ENCODE assay signal across 14 cellular contexts in the genomic region with DNA sequence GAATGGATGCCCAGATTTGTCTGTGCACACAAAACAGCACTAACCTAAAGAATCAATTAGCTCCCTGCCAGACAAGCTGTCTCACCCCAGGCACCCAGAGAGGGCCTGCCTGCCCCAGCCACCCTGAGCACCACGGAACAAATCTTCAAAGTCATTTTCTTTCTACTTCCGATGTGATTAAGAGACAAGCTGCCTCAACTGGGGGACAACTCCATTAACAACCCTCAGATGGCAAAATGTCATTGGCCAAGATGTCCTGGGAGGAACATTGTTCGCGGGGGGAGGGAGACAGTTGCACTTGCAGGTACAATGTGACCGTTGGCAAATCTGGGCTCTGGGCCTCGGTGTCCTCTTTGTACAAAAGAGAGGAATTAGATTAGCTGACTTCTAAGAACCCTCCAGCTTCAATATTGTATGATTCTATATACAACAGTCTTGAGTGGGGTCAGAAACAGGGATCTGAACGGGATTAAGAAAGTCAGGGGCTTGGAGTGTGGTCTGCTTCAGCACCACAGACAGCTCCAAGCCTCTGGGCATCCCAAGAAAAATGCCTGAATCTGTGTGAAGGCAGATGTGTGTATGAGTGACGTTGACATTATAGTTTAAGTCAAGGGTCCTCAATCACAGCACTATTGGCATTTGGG. TPM values are rescaled to one million over a fixed set of nuclear protein-coding genes. Genes with fewer than 3 reads are reported as not detected.
DNase-seq lines count a peak whose midpoint lies in the region; ATAC-seq, FAIRE-seq and TF ChIP-seq lines count a peak whose summit lies in the region.
"Had no signal": no experiment of that assay in that cellular context is flagged by ENCODE, and none has a peak within 500 bp of the region (broad histone marks: within the 10 kb centered on the region; RNA-seq: fewer than 3 reads in every experiment).

No MANE protein-coding gene starts in this region.

- CTCF ChIA-PET in HEK293T (lab: Yijun Ruan, JAX), result no interaction called here

- no CpG with 5 or more reads among the region's 8 CpGs for WGBS in iPS DF 6.9 (ENCODE audit: insufficient coverage, insufficient read length)
- WGBS in small intestine, 3 donors, result 46 to 50% (median 46%) methylated on average over 8 of the region's 8 CpGs

- H3K36me3 ChIP-seq in adipocyte (ENCODE audit: control insufficient read depth, insufficient read depth, low read length, severe bottlenecking) (no peaks in the 10 kb centered on the region), iPS DF 6.9 (ENCODE audit: control insufficient read depth, insufficient read depth, low read length) (no peaks in the 10 kb centered on the region), small intestine (ENCODE audit: control insufficient read depth in 2 of 2, insufficient read depth in 2 of 2, low read length in 2 of 2) (no peaks in the 10 kb centered on the region)
- H3K36me3 ChIP-seq: adrenal gland had no signal

- peak; percentile 50 for DNase-seq in ACHN
- DNase-seq in HEK293T (ENCODE audit: extremely low spot score), result peak; percentile 23
- DNase-seq in adipocyte (ENCODE audit: low read depth), result peak; percentile 65
- DNase-seq in iPS DF 6.9 (ENCODE audit: low read depth, low spot score), result peak; percentile 33
- DNase-seq in D721Med (ENCODE audit: insufficient read length, low spot score), result no peak
- DNase-seq in small intestine, result no peak
- DNase-seq: activated CD4-positive, CD25-positive, alpha-beta regulatory T cell treated with anti-CD3 and anti-CD28 coated beads, Interleukin-2, amount 50 U/mL, for 72 hours; adrenal gland; DMS79; naive B cell; NCI-H1436; NCI-H524 treated with DMSO at 0.1 percent for 48 hours had no signal

- H3K9ac ChIP-seq in adipocyte (ENCODE audit: low read length), result no peak overlapping the region

- no peak overlapping the region for H3K27ac ChIP-seq in iPS DF 6.9 (ENCODE audit: low read length)
- no peak overlapping the region for H3K27ac ChIP-seq in small intestine (ENCODE audit: low read depth in 1 of 2, low read length in 1 of 2)
- H3K27ac ChIP-seq: adrenal gland had no signal

- H3K9me3 ChIP-seq in adipocyte (ENCODE audit: control insufficient read depth, low read length) (peaks cover 32% of the 10 kb centered on the region), iPS DF 6.9 (ENCODE audit: control insufficient read depth, insufficient read depth, low read length) (no peaks in the 10 kb centered on the region), small intestine (ENCODE audit: control insufficient read depth, low read depth) (no peaks in the 10 kb centered on the region)
- H3K9me3 ChIP-seq: adrenal gland had no signal

- H3K4me3 ChIP-seq in adipocyte (ENCODE audit: low read length) (no peak overlapping the region), iPS DF 6.9 (ENCODE audit: low read length) (no peak overlapping the region), small intestine (ENCODE audit: low read depth in 1 of 2, low read length in 2 of 2) (no peak overlapping the region)
- H3K4me3 ChIP-seq: adrenal gland had no signal

- TF ChIP-seq CTCF in D721Med (IDR thresholded peaks at IDR 0.05; ENCODE audit: insufficient read depth, missing control alignments), result no peak

- ATAC-seq in HG03039 (IDR thresholded peaks at IDR 0.05; ENCODE audit: unreplicated experiment) (no peak), HG03135 (IDR thresholded peaks at IDR 0.05; ENCODE audit: unreplicated experiment) (no peak)

- POLR2A ChIA-PET in HEK293T (lab: Yijun Ruan, JAX), result no interaction called here

- no peak for FAIRE-seq in D721Med (lab: Jason Lieb, UNC)
- no peak for FAIRE-seq in small intestine (lab: Jason Lieb, UNC)

- in situ Hi-C loops in ACHN (cut with HindIII; ENCODE audit: low pct_ligation_motif_present, low pct_unique_long_range_greater_than_20kb, low sequenced_read_pairs), result no loop called here

- H3K27me3 ChIP-seq in adipocyte (replicated peaks; ENCODE audit: control insufficient read depth, insufficient read depth, low read length) (peaks cover 13% of the 10 kb centered on the region), iPS DF 6.9 (ENCODE audit: control insufficient read depth, insufficient read depth, low read length) (no peaks in the 10 kb centered on the region), small intestine (ENCODE audit: control insufficient read depth in 2 of 2, insufficient read depth in 2 of 2, low read length in 2 of 2) (no peaks in the 10 kb centered on the region)
- H3K27me3 ChIP-seq: adrenal gland had no signal

- H3K4me1 ChIP-seq in adipocyte (ENCODE audit: control insufficient read depth, insufficient read depth, low read length), result no peaks in the 10 kb centered on the region
- H3K4me1 ChIP-seq in iPS DF 6.9 (ENCODE audit: control insufficient read depth, insufficient read depth, low read length), result no peaks in the 10 kb centered on the region
- H3K4me1 ChIP-seq in small intestine (ENCODE audit: control insufficient read depth in 2 of 2, insufficient read depth in 1 of 2, low read depth in 1 of 2, low read length in 1 of 2), result no peaks in the 10 kb centered on the region
- H3K4me1 ChIP-seq: adrenal gland had no signal

TF ChIP-seq in HEK293T, 16 proteins besides CTCF, POLR2A, EP300 and RAD21:
- no peak for TF ChIP-seq ELF4 (IDR thresholded peaks at IDR 0.05)
- TF ChIP-seq, protein P1, sequence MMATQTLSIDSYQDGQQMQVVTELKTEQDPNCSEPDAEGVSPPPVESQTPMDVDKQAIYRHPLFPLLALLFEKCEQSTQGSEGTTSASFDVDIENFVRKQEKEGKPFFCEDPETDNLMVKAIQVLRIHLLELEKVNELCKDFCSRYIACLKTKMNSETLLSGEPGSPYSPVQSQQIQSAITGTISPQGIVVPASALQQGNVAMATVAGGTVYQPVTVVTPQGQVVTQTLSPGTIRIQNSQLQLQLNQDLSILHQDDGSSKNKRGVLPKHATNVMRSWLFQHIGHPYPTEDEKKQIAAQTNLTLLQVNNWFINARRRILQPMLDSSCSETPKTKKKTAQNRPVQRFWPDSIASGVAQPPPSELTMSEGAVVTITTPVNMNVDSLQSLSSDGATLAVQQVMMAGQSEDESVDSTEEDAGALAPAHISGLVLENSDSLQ (IDR thresholded peaks at IDR 0.05), result no peak
- TF ChIP-seq SP1 (IDR thresholded peaks at IDR 0.05), result no peak
- no peak for TF ChIP-seq CTBP1 (IDR thresholded peaks at IDR 0.05; ENCODE audit: borderline replicate concordance)
- no peak for TF ChIP-seq LEF1 (IDR thresholded peaks at IDR 0.05; ENCODE audit: borderline replicate concordance)

RNA-seq across cellular contexts. Expression of gene CMKLR1, which starts 42.8 kb away (rescaled TPM):
- 1 to 10 TPM; 1.1 to 5.5 (median 1.4) TPM for polyA plus RNA-seq in small intestine

Comparison
In these comparisons a context has a peak if more than half of its experiments do, and no peak if none do; other contexts are left out.
1. DNase-seq: peak in ACHN (single experiment), HEK293T (single experiment), adipocyte (single experiment) and iPS DF 6.9 (single experiment); none in D721Med (single experiment) and small intestine (single experiment).